ENCODE assay signal across 25 cellular contexts in the genomic region with DNA sequence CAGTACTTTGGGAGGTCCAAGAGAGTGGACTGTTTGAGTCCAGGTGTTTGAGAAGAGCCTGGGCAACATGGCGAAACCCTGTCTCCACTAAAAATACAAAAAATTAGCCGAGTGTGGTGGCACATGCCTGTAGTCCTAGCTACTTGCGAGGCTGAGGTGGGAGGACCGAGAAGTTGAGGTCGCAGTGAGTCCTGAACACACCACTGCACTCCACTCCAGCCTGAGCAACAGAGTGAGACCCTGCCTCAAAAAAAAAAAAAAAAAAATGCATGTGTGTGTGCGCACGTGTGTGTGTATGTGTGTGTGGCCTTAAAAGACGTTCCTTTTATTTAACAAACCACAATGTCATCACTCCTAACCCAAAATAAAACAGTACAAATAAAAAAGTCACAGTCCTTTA.
A peak's percentile ranks its signal among the peaks of the same experiment; 100 is the strongest.
DNase-seq lines count a peak whose midpoint lies in the region; ATAC-seq, FAIRE-seq and TF ChIP-seq lines count a peak whose summit lies in the region.
"Had no signal": no experiment of that assay in that cellular context is flagged by ENCODE, and none has a peak within 500 bp of the region (broad histone marks: within the 10 kb centered on the region; RNA-seq: fewer than 3 reads in every experiment).

No MANE protein-coding gene starts in this region.

- H3K4me3 ChIP-seq in Karpas-422 (ENCODE audit: low read length), result no peak overlapping the region
- no peak overlapping the region for H3K4me3 ChIP-seq in kidney (ENCODE audit: low read length in 2 of 2)
- H3K4me3 ChIP-seq: BLaER1 treated with 17β-estradiol and CSF1 and Interleukin-3, amounts not matched to agents 10 nM and 100 nM; GM23338 had no signal

- no peaks in the 10 kb centered on the region for H4K20me1 ChIP-seq in Karpas-422 (ENCODE audit: insufficient read depth, low read depth, low read length)
- H4K20me1 ChIP-seq: BLaER1 treated with 17β-estradiol and CSF1 and Interleukin-3, amounts not matched to agents 10 nM and 100 nM had no signal

- CTCF ChIA-PET in activated CD8-positive, alpha-beta memory T cell treated with anti-CD3 and anti-CD28 coated beads, Interleukin-2, amount 10 ng/mL, durations not matched to agents 7 days and 5 days (lab: Charles Lee), result interaction anchor here (0.7 to 3.9 kb wide), 6 partner anchors 11 to 80 kb away, joined by 3 to 36 read pairs (median 3); partner anchors contain the start of genes EIF3K and MAP4K1

- H3K4me1 Mint-ChIP-seq in activated CD8-positive, alpha-beta memory T cell treated with anti-CD3 and anti-CD28 coated beads, Interleukin-2, amount 10 ng/mL, durations not matched to agents 7 days and 5 days, result peaks cover 66% of the 10 kb centered on the region
- H3K4me1 Mint-ChIP-seq in activated T-helper 17 cell treated with anti-CD3 and anti-CD28 coated beads, Interleukin-2, amount 50 U/mL, for 72 hours, result peaks cover 36% of the 10 kb centered on the region
- H3K4me1 Mint-ChIP-seq: GM23338 had no signal

- peaks cover 3% of the 10 kb centered on the region for H3K36me3 Mint-ChIP-seq in activated CD8-positive, alpha-beta memory T cell treated with anti-CD3 and anti-CD28 coated beads, Interleukin-2, amount 10 ng/mL, durations not matched to agents 7 days and 5 days
- peaks cover 13% of the 10 kb centered on the region for H3K36me3 Mint-ChIP-seq in activated T-helper 17 cell treated with anti-CD3 and anti-CD28 coated beads, Interleukin-2, amount 50 U/mL, for 72 hours (ENCODE audit: low read depth)
- H3K36me3 Mint-ChIP-seq: CD4-positive, alpha-beta memory T cell had no signal

- intact Hi-C loops in kidney (cut with DNase I), result no loop called here

- H3K36me3 ChIP-seq in Karpas-422 (ENCODE audit: insufficient read depth, low read length), result no peaks in the 10 kb centered on the region
- H3K36me3 ChIP-seq in kidney (ENCODE audit: control insufficient read depth in 1 of 2, insufficient read depth in 2 of 2, low read length in 2 of 2), result no peaks in the 10 kb centered on the region
- H3K36me3 ChIP-seq: BLaER1 treated with 17β-estradiol and CSF1 and Interleukin-3, amounts not matched to agents 10 nM and 100 nM had no signal

- peak overlapping the region; percentile 74 for H2AFZ ChIP-seq in Karpas-422 (ENCODE audit: low read length)
- H2AFZ ChIP-seq: GM23338 had no signal

- DNase-seq in activated CD8-positive, alpha-beta memory T cell treated with anti-CD3 and anti-CD28 coated beads, Interleukin-2, amount 10 ng/mL, durations not matched to agents 7 days and 5 days, result no peak
- no peak for DNase-seq in activated CD8-positive, alpha-beta memory T cell treated with anti-CD3 and anti-CD28 coated beads for 24 hours
- peak; percentile 74 for DNase-seq in Karpas-422
- no peak for DNase-seq in ACHN
- no peak for DNase-seq in DMS79 (lab: John Stamatoyannopoulos, UW)
- DNase-seq in kidney, result no peak
- DNase-seq: CD4-positive, alpha-beta memory T cell; DND-41; H9; HFFc6; IMR-90; KG1; NCI-H1092; NCI-H1417 treated with DMSO at 0.1 percent for 48 hours; NCI-H187; NCI-H2081 treated with DMSO at 0.1 percent for 48 hours; NCI-H2171; NCI-H226; NCI-H510A; NCI-H69; PC-3 had no signal

- no peaks in the 10 kb centered on the region for H3K9me3 Mint-ChIP-seq in activated CD8-positive, alpha-beta memory T cell treated with anti-CD3 and anti-CD28 coated beads, Interleukin-2, amount 10 ng/mL, durations not matched to agents 7 days and 5 days (ENCODE audit: low read depth)
- no peaks in the 10 kb centered on the region for H3K9me3 Mint-ChIP-seq in activated T-helper 17 cell treated with anti-CD3 and anti-CD28 coated beads, Interleukin-2, amount 50 U/mL, for 72 hours
- H3K9me3 Mint-ChIP-seq: CD4-positive, alpha-beta memory T cell; GM23338; H9; HFFc6 had no signal

- peak overlapping the region; percentile 63 for H3K27ac Mint-ChIP-seq in activated CD8-positive, alpha-beta memory T cell treated with anti-CD3 and anti-CD28 coated beads, Interleukin-2, amount 10 ng/mL, durations not matched to agents 7 days and 5 days
- no peak overlapping the region for H3K27ac Mint-ChIP-seq in activated T-helper 17 cell treated with anti-CD3 and anti-CD28 coated beads, Interleukin-2, amount 50 U/mL, for 72 hours
- H3K27ac Mint-ChIP-seq: GM23338, HFFc6 had no signal

- in situ Hi-C loops in ACHN (cut with HindIII; ENCODE audit: low pct_ligation_motif_present, low pct_unique_long_range_greater_than_20kb, low sequenced_read_pairs), result no loop called here

- H3K4me3 Mint-ChIP-seq in activated CD8-positive, alpha-beta memory T cell treated with anti-CD3 and anti-CD28 coated beads, Interleukin-2, amount 10 ng/mL, durations not matched to agents 7 days and 5 days, result no peak overlapping the region
- H3K4me3 Mint-ChIP-seq in activated T-helper 17 cell treated with anti-CD3 and anti-CD28 coated beads, Interleukin-2, amount 50 U/mL, for 72 hours, result peak overlapping the region; percentile 2
- H3K4me3 Mint-ChIP-seq: GM23338, H9, HFFc6 had no signal

- peaks cover 4% of the 10 kb centered on the region for H3K27me3 Mint-ChIP-seq in activated CD8-positive, alpha-beta memory T cell treated with anti-CD3 and anti-CD28 coated beads, Interleukin-2, amount 10 ng/mL, durations not matched to agents 7 days and 5 days
- H3K27me3 Mint-ChIP-seq in activated T-helper 17 cell treated with anti-CD3 and anti-CD28 coated beads, Interleukin-2, amount 50 U/mL, for 72 hours, result no peaks in the 10 kb centered on the region

- H3K9me3 ChIP-seq in Karpas-422 (ENCODE audit: low read length) (no peaks in the 10 kb centered on the region), kidney (ENCODE audit: control insufficient read depth in 1 of 2, low read length in 2 of 2) (no peaks in the 10 kb centered on the region)
- H3K9me3 ChIP-seq: BLaER1 treated with 17β-estradiol and CSF1 and Interleukin-3, amounts not matched to agents 10 nM and 100 nM had no signal

- no peak for TF ChIP-seq CTCF in kidney (IDR thresholded peaks at IDR 0.05; ENCODE audit: borderline replicate concordance, extremely low read depth, insufficient read depth)

- H3K9ac ChIP-seq in Karpas-422 (ENCODE audit: low read length), result peak overlapping the region; percentile 32; the same call in 1 of the 2 replicates
- no peak overlapping the region for H3K9ac ChIP-seq in kidney (ENCODE audit: low read length in 2 of 2)
- H3K9ac ChIP-seq: BLaER1 treated with 17β-estradiol and CSF1 and Interleukin-3, amounts not matched to agents 10 nM and 100 nM had no signal

- H3K79me2 ChIP-seq in Karpas-422 (ENCODE audit: low read length), result no peaks in the 10 kb centered on the region

- H3K4me1 ChIP-seq in Karpas-422 (ENCODE audit: low read length) (peaks cover 45% of the 10 kb centered on the region), kidney (ENCODE audit: control insufficient read depth in 1 of 2, insufficient read depth in 1 of 2, low read depth in 1 of 2, low read length in 2 of 2) (no peaks in the 10 kb centered on the region)

- no peaks in the 10 kb centered on the region for H3K27me3 ChIP-seq in Karpas-422 (ENCODE audit: low read length)
- H3K27me3 ChIP-seq: BLaER1 treated with 17β-estradiol and CSF1 and Interleukin-3, amounts not matched to agents 10 nM and 100 nM had no signal

- FAIRE-seq in kidney (lab: Jason Lieb, UNC), result no peak

- no peaks in the 10 kb centered on the region for H3K9me2 ChIP-seq in Karpas-422 (replicated peaks; ENCODE audit: insufficient read depth, low read length)

- no peak for ATAC-seq in activated CD8-positive, alpha-beta memory T cell treated with anti-CD3 and anti-CD28 coated beads, Interleukin-2, amount 10 ng/mL, durations not matched to agents 7 days and 5 days
- no peak for ATAC-seq in activated T-helper 17 cell treated with anti-CD3 and anti-CD28 coated beads, Interleukin-2, amount 50 U/mL, for 72 hours (replicated peaks)
- ATAC-seq: GM23338, PC-3, SK-N-SH treated with all-trans-retinoic acid at 6 μM for 48 hours had no signal

- H3K27ac ChIP-seq in Karpas-422 (ENCODE audit: low read length) (peak overlapping the region; percentile 86), kidney (ENCODE audit: low read depth in 2 of 2, low read length in 2 of 2) (no peak overlapping the region)
- H3K27ac ChIP-seq: BLaER1 treated with 17β-estradiol and CSF1 and Interleukin-3, amounts not matched to agents 10 nM and 100 nM had no signal

- H3K4me2 ChIP-seq in Karpas-422 (ENCODE audit: low read depth, low read length, poor library complexity, severe bottlenecking), result peak overlapping the region; percentile 42
- H3K4me2 ChIP-seq: GM23338 had no signal
